Comparison of ENCODE assay signal across 9 cellular contexts in genomic region chr12:68482660-68483059, GRCh38.
DNase-seq lines count a peak whose midpoint lies in the region; ATAC-seq and TF ChIP-seq lines count a peak whose summit lies in the region.
"Had no signal": no experiment of that assay in that cellular context is flagged by ENCODE, and none has a peak within 500 bp of the region (broad histone marks: within the 10 kb centered on the region; RNA-seq: fewer than 3 reads in every experiment).

No MANE protein-coding gene starts in this region.

- H3K23me2 ChIP-seq in H9 (ENCODE audit: insufficient read length, low read depth, low read length, poor library complexity, severe bottlenecking), result no peaks in the 10 kb centered on the region

- no peak overlapping the region for H2BK15ac ChIP-seq in H9 (ENCODE audit: low read depth, low read length)

- no peaks in the 10 kb centered on the region for H3F3A ChIP-seq in Loucy (ENCODE audit: low read depth)

- H4K91ac ChIP-seq in H9 (ENCODE audit: insufficient read length, low read depth, low read length), result no peak overlapping the region

- intact Hi-C loops in activated CD4-positive, alpha-beta T cell treated with anti-CD3 and anti-CD28 coated beads for 36 hours (cut with DNase I, micrococcal nuclease), result loop anchor here (2.0 to 5.0 kb wide), 2 partner anchors 118 to 130 kb away; partner anchors contain the start of gene RAP1B (in 1 of the 2)

- no peak overlapping the region for H3K4me3 ChIP-seq in Loucy (ENCODE audit: low read length, poor library complexity, severe bottlenecking)

- no peak overlapping the region for H2BK5ac ChIP-seq in H9 (ENCODE audit: insufficient read length, low read length)

- no peak overlapping the region for H3T11ph ChIP-seq in H9 (ENCODE audit: low read length)

- peak overlapping the region; percentile 72 for H4K5ac ChIP-seq in H9 (ENCODE audit: insufficient read length, low read depth, low read length)

- no peak overlapping the region for H2BK120ac ChIP-seq in H9 (ENCODE audit: low read depth, low read length, poor library complexity, severe bottlenecking)

- peak; percentile 26 for DNase-seq in activated CD4-positive, alpha-beta T cell treated with anti-CD3 and anti-CD28 coated beads for 36 hours
- DNase-seq in activated CD4-positive, alpha-beta T cell treated with anti-CD3 and anti-CD28 coated beads for 4 hours, result no peak
- no peak for DNase-seq in H9
- peak; percentile 17 to 18 for DNase-seq in stimulated activated CD8-positive, alpha-beta memory T cell treated with anti-CD3 and anti-CD28 coated beads, Interleukin-15, amount 100 ng/mL, for 48 hours (ENCODE audit: low read depth in 2 of 2)
- DNase-seq in SIG-M5 (lab: John Stamatoyannopoulos, UW), result no peak
- no peak for DNase-seq in effector CD4-positive, alpha-beta T cell
- no peak for DNase-seq in mucosa of gallbladder (ENCODE audit: low spot score)
- DNase-seq: effector memory CD4-positive, alpha-beta T cell had no signal

- no CpG with 5 or more reads among the region's 1 CpG for WGBS in H9 (ENCODE audit: extremely low coverage, insufficient read length, low lambda C conversion rate)

- H3K4me2 ChIP-seq in H9 (ENCODE audit: insufficient read depth, insufficient read length, low read length), result no peak overlapping the region
- peak overlapping the region; percentile 37 for H3K4me2 ChIP-seq in Loucy (ENCODE audit: low read depth, low read length, poor library complexity, severe bottlenecking)

- H3K36me3 Mint-ChIP-seq in activated CD4-positive, alpha-beta T cell treated with anti-CD3 and anti-CD28 coated beads for 36 hours (ENCODE audit: low read depth), result peaks cover 10% of the 10 kb centered on the region
- peaks cover 0 to 3% (median 0%) of the 10 kb centered on the region in 3 experiments; a peak in 3 of 7 replicates for H3K36me3 Mint-ChIP-seq in H9 (ENCODE audit: insufficient read depth in 1 of 3, low read depth in 3 of 3)

- CTCF ChIA-PET in activated CD4-positive, alpha-beta T cell treated with anti-CD3 and anti-CD28 coated beads for 36 hours (lab: Charles Lee), result interaction anchor here (0.7 to 1.3 kb wide), 5 partner anchors 9 to 151 kb away, joined by 3 read pairs; no protein-coding TSS in a partner anchor

- H2BK12ac ChIP-seq in H9 (ENCODE audit: insufficient read length, low read depth, low read length), result no peak overlapping the region

- H4K20me1 ChIP-seq in H9 (ENCODE audit: control insufficient read depth, insufficient read depth, insufficient read length) (no peaks in the 10 kb centered on the region), Loucy (ENCODE audit: insufficient read depth, low read length, poor library complexity, severe bottlenecking) (no peaks in the 10 kb centered on the region)

- H2AK5ac ChIP-seq in H9 (ENCODE audit: insufficient read length, low read length), result no peak overlapping the region

- H3K9me3 Mint-ChIP-seq in activated CD4-positive, alpha-beta T cell treated with anti-CD3 and anti-CD28 coated beads for 36 hours (ENCODE audit: low read depth), result peaks cover 2% of the 10 kb centered on the region
- peaks cover 4 to 8% of the 10 kb centered on the region in 2 experiments; a peak in 3 of 5 replicates for H3K9me3 Mint-ChIP-seq in H9

- no peak overlapping the region for H3K14ac ChIP-seq in H9 (ENCODE audit: insufficient read depth, low read length)

- no peaks in the 10 kb centered on the region for H3K9me2 ChIP-seq in Loucy (replicated peaks; ENCODE audit: low read depth, low read length)

- no peak overlapping the region for H3K18ac ChIP-seq in H9 (ENCODE audit: insufficient read length, low read depth, low read length)

- H3K27me3 Mint-ChIP-seq in activated CD4-positive, alpha-beta T cell treated with anti-CD3 and anti-CD28 coated beads for 36 hours, result no peaks in the 10 kb centered on the region
- peaks cover 2% of the 10 kb centered on the region; the same call in 1 of the 2 replicates for H3K27me3 Mint-ChIP-seq in H9 (ENCODE audit: low read depth)

- H2AFZ ChIP-seq in H9 (ENCODE audit: low read length) (no peak overlapping the region), Loucy (ENCODE audit: low read length) (no peak overlapping the region)

- no peak overlapping the region for H2BK20ac ChIP-seq in H9 (ENCODE audit: low read depth, low read length, poor library complexity, severe bottlenecking)

- no peaks in the 10 kb centered on the region for H3K36me3 ChIP-seq in Loucy (ENCODE audit: insufficient read depth, low read length)

- peak overlapping the region; percentile 66 for H3K27ac Mint-ChIP-seq in activated CD4-positive, alpha-beta T cell treated with anti-CD3 and anti-CD28 coated beads for 36 hours
- H3K27ac Mint-ChIP-seq in H9, result no peak overlapping the region

- TF ChIP-seq CTCF in H9 (conservative IDR thresholded peaks at IDR 0.05) (no peak), Loucy (conservative IDR thresholded peaks at IDR 0.05; ENCODE audit: low read length) (no peak)

- H3K4ac ChIP-seq in H9 (ENCODE audit: low read depth, low read length), result no peak overlapping the region

- POLR2A ChIA-PET in activated CD4-positive, alpha-beta T cell treated with anti-CD3 and anti-CD28 coated beads for 36 hours (lab: Charles Lee), result no interaction called here

- H4K8ac ChIP-seq in H9 (replicated peaks; ENCODE audit: insufficient read length, low read depth, low read length), result no peak overlapping the region

- no peaks in the 10 kb centered on the region; the same call in 1 of the 2 replicates for H3K4me1 ChIP-seq in H9 (ENCODE audit: insufficient read depth, low read length)
- peaks cover 33% of the 10 kb centered on the region for H3K4me1 ChIP-seq in Loucy (ENCODE audit: insufficient read depth, low read length, poor library complexity, severe bottlenecking)

- no peak overlapping the region for H3K4me3 Mint-ChIP-seq in activated CD4-positive, alpha-beta T cell treated with anti-CD3 and anti-CD28 coated beads for 36 hours
- H3K4me3 Mint-ChIP-seq in H9, result no peak overlapping the region

- H3K9me3 ChIP-seq in H9 (ENCODE audit: control insufficient read depth, low read depth, low read length) (no peaks in the 10 kb centered on the region), Loucy (ENCODE audit: insufficient read depth, low read depth, low read length) (no peaks in the 10 kb centered on the region)

- H3K79me1 ChIP-seq in H9 (ENCODE audit: insufficient read depth, low read depth, low read length, poor library complexity, severe bottlenecking), result no peaks in the 10 kb centered on the region

- no peaks in the 10 kb centered on the region for H3K27me3 ChIP-seq in H9 (ENCODE audit: insufficient read depth, low read length)
- H3K27me3 ChIP-seq in Loucy (ENCODE audit: insufficient read depth, low read length, poor library complexity, severe bottlenecking), result no peaks in the 10 kb centered on the region

- H3K23ac ChIP-seq in H9 (ENCODE audit: insufficient read length, low read depth, low read length), result no peak overlapping the region

- H3K56ac ChIP-seq in H9 (ENCODE audit: insufficient read length, low read depth, low read length), result no peak overlapping the region

- no peaks in the 10 kb centered on the region for H3K79me2 ChIP-seq in H9 (ENCODE audit: insufficient read depth, low read length)
- no peaks in the 10 kb centered on the region for H3K79me2 ChIP-seq in Loucy (ENCODE audit: insufficient read depth, low read length)

- no peak overlapping the region for H3K27ac ChIP-seq in H9 (ENCODE audit: insufficient read length, low read depth, low read length)

- peak; percentile 8 for ATAC-seq in activated CD4-positive, alpha-beta T cell treated with anti-CD3 and anti-CD28 coated beads for 36 hours

- H3K4me1 Mint-ChIP-seq in activated CD4-positive, alpha-beta T cell treated with anti-CD3 and anti-CD28 coated beads for 36 hours, result peaks cover 40% of the 10 kb centered on the region
- peaks cover 8 to 15% of the 10 kb centered on the region in 2 experiments for H3K4me1 Mint-ChIP-seq in H9

- H3K9ac ChIP-seq in H9 (ENCODE audit: extremely low read depth, insufficient read length, low read length) (no peak overlapping the region), Loucy (ENCODE audit: low read depth, low read length, poor library complexity, severe bottlenecking) (peak overlapping the region; percentile 30)

Comparison
In these comparisons a context has a peak if more than half of its experiments do, and no peak if none do; other contexts are left out.
1. DNase-seq: peak in activated CD4-positive, alpha-beta T cell treated with anti-CD3 and anti-CD28 coated beads for 36 hours (single experiment) and stimulated activated CD8-positive, alpha-beta memory T cell treated with anti-CD3 and anti-CD28 coated beads, Interleukin-15, amount 100 ng/mL, for 48 hours (2 of 2); none in activated CD4-positive, alpha-beta T cell treated with anti-CD3 and anti-CD28 coated beads for 4 hours (0 of 2), H9 (single experiment), SIG-M5 (single experiment), effector CD4-positive, alpha-beta T cell (single experiment) and mucosa of gallbladder (single experiment).